In the genomic region with DNA sequence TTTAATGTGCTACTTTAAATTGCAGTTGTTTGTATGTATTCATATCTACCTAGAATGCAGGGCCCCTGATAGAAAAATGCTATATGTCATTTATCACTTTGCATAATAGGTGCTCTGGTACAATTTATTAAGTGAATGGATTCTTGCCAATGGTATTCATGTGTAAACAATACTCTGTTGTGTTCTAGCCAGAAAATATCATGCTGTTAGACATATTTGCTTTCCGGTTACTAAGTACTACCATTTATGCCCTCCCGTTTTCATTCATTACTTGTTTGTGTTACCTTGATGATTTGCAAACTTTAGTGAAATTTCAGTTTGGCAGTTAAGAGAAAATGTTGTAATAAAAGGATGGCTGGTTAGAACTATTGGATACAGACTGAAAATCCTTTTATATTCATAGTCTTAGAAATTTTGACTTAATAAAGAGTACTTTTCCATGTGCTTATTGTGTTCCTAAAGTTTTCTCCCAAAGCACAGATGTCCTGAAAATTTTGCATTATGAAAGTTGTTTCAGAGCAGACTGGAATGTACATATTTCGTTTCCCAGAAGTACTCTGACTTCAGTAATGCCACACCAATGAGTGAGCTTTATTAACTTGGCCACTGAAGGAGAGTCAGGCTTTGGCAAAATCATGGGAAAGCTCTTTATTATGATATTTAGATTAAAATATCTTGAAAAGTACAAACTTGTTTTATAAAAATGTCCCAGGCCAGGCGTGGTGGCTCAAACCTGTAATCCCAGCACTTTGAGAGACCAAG, we compare ENCODE assay signal across 21 cellular contexts. TPM values are rescaled to one million over a fixed set of nuclear protein-coding genes. Genes with fewer than 3 reads are reported as not detected.
DNase-seq lines count a peak whose midpoint lies in the region; TF ChIP-seq lines count a peak whose summit lies in the region.
"Had no signal": no experiment of that assay in that cellular context is flagged by ENCODE, and none has a peak within 500 bp of the region (broad histone marks: within the 10 kb centered on the region; RNA-seq: fewer than 3 reads in every experiment).

No MANE protein-coding gene starts in this region.

- no peaks in the 10 kb centered on the region for H3K27me3 ChIP-seq in ascending aorta
- H3K27me3 ChIP-seq in ovary, result no peaks in the 10 kb centered on the region
- H3K27me3 ChIP-seq: BLaER1 treated with 17β-estradiol and CSF1 and Interleukin-3, amounts not matched to agents 10 nM and 100 nM; foreskin keratinocyte had no signal

- H3K4me3 Mint-ChIP-seq in nephron, result no peak overlapping the region
- H3K4me3 Mint-ChIP-seq: HFFc6; natural killer cell treated with Interleukin-12 subunit alpha and Interleukin-12 subunit beta and Interleukin-15 and Interleukin-18, amount 100 ng/mL, for 72 hours; stimulated activated effector memory CD8-positive, alpha-beta T cell treated with anti-CD3 and anti-CD28 coated beads, Interleukin-12 subunit alpha, Interleukin-12 subunit beta, amount 100 ng/mL, for 72 hours had no signal

- TF ChIP-seq EP300 in Ishikawa (IDR thresholded peaks at IDR 0.05; ENCODE audit: borderline replicate concordance) (no peak), ovary (IDR thresholded peaks at IDR 0.05) (no peak)

- WGBS in ovary, 3 donors, result 64 to 75% (median 68%) methylated on average over 4 of the region's 4 CpGs

- H3K9me3 Mint-ChIP-seq in nephron, result no peaks in the 10 kb centered on the region
- H3K9me3 Mint-ChIP-seq: HFFc6; natural killer cell treated with Interleukin-12 subunit alpha and Interleukin-12 subunit beta and Interleukin-15 and Interleukin-18, amount 100 ng/mL, for 72 hours; stimulated activated effector memory CD8-positive, alpha-beta T cell treated with anti-CD3 and anti-CD28 coated beads, Interleukin-12 subunit alpha, Interleukin-12 subunit beta, amount 100 ng/mL, for 72 hours had no signal

- intact Hi-C loops in ascending aorta (cut with DNase I), result loop anchor here (5.0 kb wide), 1 partner anchor 244 kb away; a partner anchor contains a TSS
- intact Hi-C loops in ovary (cut with DNase I), result no loop called here

- TF ChIP-seq RAD21 in Ishikawa (IDR thresholded peaks at IDR 0.05; ENCODE audit: low read depth), result no peak

- no peaks in the 10 kb centered on the region for H3K9me3 ChIP-seq in ascending aorta
- no peaks in the 10 kb centered on the region for H3K9me3 ChIP-seq in ovary
- H3K9me3 ChIP-seq: prostate gland had no signal

- H3K4me3 ChIP-seq in ascending aorta (no peak overlapping the region), ovary (no peak overlapping the region)
- H3K4me3 ChIP-seq: BLaER1 treated with 17β-estradiol and CSF1 and Interleukin-3, amounts not matched to agents 10 nM and 100 nM; prostate gland had no signal

- peaks cover 3 to 5% of the 10 kb centered on the region in 2 donors for H3K4me1 ChIP-seq in ascending aorta
- H3K4me1 ChIP-seq in ovary (ENCODE audit: insufficient read depth), result peaks cover 3% of the 10 kb centered on the region
- H3K4me1 ChIP-seq: foreskin keratinocyte, prostate gland had no signal

- no peak for TF ChIP-seq POLR2A in ovary (IDR thresholded peaks at IDR 0.05)

- TF ChIP-seq CTCF in ascending aorta (IDR thresholded peaks at IDR 0.05) (no peak), nephron (IDR thresholded peaks at IDR 0.05; ENCODE audit: unreplicated experiment in 3 of 3) (no peak), ovary (IDR thresholded peaks at IDR 0.05) (no peak)

- H3K27ac ChIP-seq in ascending aorta (peak overlapping the region; percentile 3 to 27), ovary (no peak overlapping the region)
- H3K27ac ChIP-seq: BLaER1 treated with 17β-estradiol and CSF1 and Interleukin-3, amounts not matched to agents 10 nM and 100 nM; foreskin keratinocyte; prostate gland had no signal

- peak overlapping the region in 2 of 3 experiments; percentile 21 to 63 for H3K27ac Mint-ChIP-seq in nephron
- H3K27ac Mint-ChIP-seq: HFFc6; natural killer cell treated with Interleukin-12 subunit alpha and Interleukin-12 subunit beta and Interleukin-15 and Interleukin-18, amount 100 ng/mL, for 72 hours; stimulated activated effector memory CD8-positive, alpha-beta T cell treated with anti-CD3 and anti-CD28 coated beads, Interleukin-12 subunit alpha, Interleukin-12 subunit beta, amount 100 ng/mL, for 72 hours had no signal

- peaks cover 7 to 36% of the 10 kb centered on the region in 2 donors for H3K36me3 ChIP-seq in ascending aorta
- no peaks in the 10 kb centered on the region for H3K36me3 ChIP-seq in ovary
- H3K36me3 ChIP-seq: prostate gland had no signal

- peak; percentile 59 for DNase-seq in NCI-H2029 treated with DMSO at 0.1 percent for 48 hours (lab: John Stamatoyannopoulos, UW)
- no peak for DNase-seq in ascending aorta (ENCODE audit: low spot score in 2 of 2)
- DNase-seq in ovary, result no peak
- DNase-seq in CD1c-positive myeloid dendritic cell (ENCODE audit: extremely low spot score), result no peak
- no peak for DNase-seq in T-helper 9 cell
- DNase-seq: activated CD4-positive, CD25-positive, alpha-beta regulatory T cell; cerebellar nuclear complex; DMS53; foreskin keratinocyte; HFFc6; hypothalamus; kidney glomerular epithelial cell; NCI-H510A treated with DMSO at 0.1 percent for 48 hours; PC-3; T-helper 2 cell had no signal

- H3K36me3 Mint-ChIP-seq in nephron (ENCODE audit: low read depth), result peaks cover 57% of the 10 kb centered on the region

- no peaks in the 10 kb centered on the region for H3K27me3 Mint-ChIP-seq in nephron (ENCODE audit: low read depth)
- H3K27me3 Mint-ChIP-seq: natural killer cell treated with Interleukin-12 subunit alpha and Interleukin-12 subunit beta and Interleukin-15 and Interleukin-18, amount 100 ng/mL, for 72 hours had no signal

- H3K4me1 Mint-ChIP-seq in nephron, result peaks cover 31% of the 10 kb centered on the region
- H3K4me1 Mint-ChIP-seq: stimulated activated effector memory CD8-positive, alpha-beta T cell treated with anti-CD3 and anti-CD28 coated beads, Interleukin-12 subunit alpha, Interleukin-12 subunit beta, amount 100 ng/mL, for 72 hours had no signal

TF ChIP-seq in Ishikawa, 13 proteins besides CTCF, POLR2A, EP300 and RAD21:
- TF ChIP-seq NFIC (IDR thresholded peaks at IDR 0.05) (peak; percentile 60; the same call in 1 of the 2 replicates), CREB1 (IDR thresholded peaks at IDR 0.05; ENCODE audit: low read depth) (no peak)

RNA-seq across cellular contexts. Expression of a gene that starts 31.5 kb away (rescaled TPM):
- total RNA-seq in ascending aorta (2.9 TPM), ovary (10 to 100 TPM; 17.2 to 49.1 (median 25.8) TPM)
- 10 to 100 TPM; 14.8 to 24.0 TPM for polyA plus RNA-seq in ovary

RNA-seq across cellular contexts. Expression of a gene that starts 54.8 kb away (rescaled TPM):
- total RNA-seq in ascending aorta (31.9 TPM), ovary (10 to 100 TPM; 16.5 to 60.2 (median 47.8) TPM)
- polyA plus RNA-seq in ovary, result 10 to 100 TPM; 29.1 to 83.9 TPM

Comparison
In these comparisons a context has a peak if more than half of its experiments do, and no peak if none do; other contexts are left out.
1. H3K27ac ChIP-seq: peak in ascending aorta (2 of 2); none in ovary (0 of 2).